Comparison of ENCODE assay signal across 8 cellular contexts in the genomic region with DNA sequence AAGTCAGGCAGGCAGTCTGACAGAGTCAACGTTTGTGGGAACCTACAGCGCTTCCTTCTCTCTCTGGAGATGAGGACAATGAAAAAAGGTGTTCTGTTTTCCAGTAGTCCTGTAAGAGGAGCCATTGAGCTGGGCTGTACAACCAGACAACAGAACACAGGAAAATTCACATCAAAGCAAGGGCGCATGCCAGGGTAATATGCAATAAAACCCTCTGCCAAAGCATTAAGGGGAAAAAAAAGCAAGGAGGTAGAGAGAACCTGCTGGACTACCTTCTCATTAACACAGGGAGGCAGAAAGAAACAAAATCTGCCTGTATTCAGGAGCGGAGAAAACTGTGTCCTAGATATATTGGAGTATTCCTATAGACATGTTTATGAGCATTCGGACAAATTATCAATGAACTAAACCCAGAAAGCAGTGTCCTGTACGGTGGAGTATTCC. TPM values are rescaled to one million over a fixed set of nuclear protein-coding genes. Genes with fewer than 3 reads are reported as not detected.
DNase-seq lines count a peak whose midpoint lies in the region; ATAC-seq, FAIRE-seq and TF ChIP-seq lines count a peak whose summit lies in the region.

No MANE protein-coding gene starts in this region.

- no peak overlapping the region for H3K27ac ChIP-seq in effector memory CD4-positive, alpha-beta T cell (ENCODE audit: insufficient read depth, low read length, poor library complexity, severe bottlenecking)
- H3K27ac ChIP-seq in mesodermal cell (ENCODE audit: low read depth, low read length, severe bottlenecking) (peak overlapping the region; percentile 26), upper lobe of right lung (peak overlapping the region; percentile 12)

- no CpG with 5 or more reads among the region's 6 CpGs for WGBS in mesodermal cell (ENCODE audit: insufficient coverage in 2 of 2), 2 experiments

- TF ChIP-seq CTCF in upper lobe of right lung (IDR thresholded peaks at IDR 0.05): peak; percentile 60

- no peaks in the 10 kb centered on the region for H3K9me3 ChIP-seq in effector memory CD4-positive, alpha-beta T cell (ENCODE audit: control insufficient read depth, low read length)
- H3K9me3 ChIP-seq in mesodermal cell (ENCODE audit: control insufficient read depth, low read length) (no peaks in the 10 kb centered on the region), upper lobe of right lung (no peaks in the 10 kb centered on the region)

- no peaks in the 10 kb centered on the region for H3K27me3 ChIP-seq in effector memory CD4-positive, alpha-beta T cell (replicated peaks; ENCODE audit: control insufficient read depth, insufficient read depth, low read length, poor library complexity, severe bottlenecking)
- H3K27me3 ChIP-seq in upper lobe of right lung: no peaks in the 10 kb centered on the region

- H3K4me1 ChIP-seq in effector memory CD4-positive, alpha-beta T cell (ENCODE audit: control insufficient read depth, insufficient read depth, low read length, poor library complexity, severe bottlenecking): peaks cover 11% of the 10 kb centered on the region
- peaks cover 7% of the 10 kb centered on the region for H3K4me1 ChIP-seq in mesodermal cell (ENCODE audit: control insufficient read depth, insufficient read depth, low read length, poor library complexity, severe bottlenecking)
- H3K4me1 ChIP-seq in upper lobe of right lung: peaks cover 37% of the 10 kb centered on the region

- intact Hi-C loops in upper lobe of right lung (cut with DNase I): no loop called here

- in situ Hi-C loops in SK-MEL-5 (cut with HindIII; ENCODE audit: low pct_unique_long_range_greater_than_20kb, low sequenced_read_pairs): no loop called here

- peak; percentile 62 for FAIRE-seq in G401.6 (lab: Jason Lieb, UNC)

- DNase-seq in A172 (ENCODE audit: low spot score) (peak; percentile 88), NCI-H1092 (lab: John Stamatoyannopoulos, UW) (peak; percentile 47), SK-MEL-5 (ENCODE audit: low read depth, low spot score) (peak; percentile 79), upper lobe of right lung (no peak)
- no peak for DNase-seq in effector memory CD4-positive, alpha-beta T cell

- H3K4me3 ChIP-seq in effector memory CD4-positive, alpha-beta T cell (ENCODE audit: insufficient read depth, low read depth, low read length, poor library complexity, severe bottlenecking): peak overlapping the region; percentile 87
- H3K4me3 ChIP-seq in mesodermal cell (ENCODE audit: extremely low read depth, insufficient read depth, low read length, poor library complexity, severe bottlenecking): peak overlapping the region; percentile 78
- H3K4me3 ChIP-seq in upper lobe of right lung: peak overlapping the region; percentile 80

- ATAC-seq in upper lobe of right lung: peak; percentile 66
- no peak for ATAC-seq in GM18909 (IDR thresholded peaks at IDR 0.05; ENCODE audit: poor library complexity, unreplicated experiment)

- H3K36me3 ChIP-seq in effector memory CD4-positive, alpha-beta T cell (ENCODE audit: control insufficient read depth, insufficient read depth, low read length): no peaks in the 10 kb centered on the region
- peaks cover 18% of the 10 kb centered on the region for H3K36me3 ChIP-seq in mesodermal cell (ENCODE audit: control insufficient read depth, insufficient read depth, low read length)
- H3K36me3 ChIP-seq in upper lobe of right lung: no peaks in the 10 kb centered on the region

RNA-seq across cellular contexts. Expression of gene RNF24, which starts 1.3 kb away (rescaled TPM):
- 6.7 and 7.2 TPM in 2 replicates for total RNA-seq in A172 (2014; rRNA removed; shearing (Covaris generic))
- total RNA-seq in SK-MEL-5 (2014; rRNA removed; shearing (Covaris generic)): 9.4 and 11.8 TPM in 2 replicates
- 12.5 and 19.0 TPM in 2 replicates for polyA plus RNA-seq in SK-MEL-5 (2015; cell fraction: cytosol; rRNA removed)
- polyA plus RNA-seq in SK-MEL-5 (2015; cell fraction: nucleus; rRNA removed): 13.6 and 15.1 TPM in 2 replicates
- 23.1 TPM for polyA plus RNA-seq in mesodermal cell (2013, experiment 1 of 2)
- polyA plus RNA-seq in mesodermal cell (2013, experiment 2 of 2): 20.2 TPM
- total RNA-seq in upper lobe of right lung: 24.5 TPM

Comparison
In these comparisons a context has a peak if more than half of its experiments do, and no peak if none do; other contexts are left out.
1. DNase-seq: peak in A172 (single experiment), NCI-H1092 (single experiment) and SK-MEL-5 (single experiment); none in effector memory CD4-positive, alpha-beta T cell (0 of 3) and upper lobe of right lung (single experiment).
2. Peak in every context shown above with its lines, with median percentiles within 50 percentile points of each other: H3K4me3 ChIP-seq.